ENCODE assay signal across 1 cellular context in genomic region chr10:43114743-43115611, GRCh38.
TF ChIP-seq lines count a peak whose summit lies in the region.

No MANE protein-coding gene starts in this region.

TF ChIP-seq in HCT116, 20 proteins besides CTCF, POLR2A, EP300 and RAD21:
- TF ChIP-seq ZBTB33 (IDR thresholded peaks at IDR 0.05; ENCODE audit: extremely low read depth, insufficient replicate concordance, low read length) (no peak), ZNF274 (IDR thresholded peaks at IDR 0.05; ENCODE audit: low read depth, low read length) (no peak), CBX3 (IDR thresholded peaks at IDR 0.05; ENCODE audit: low read depth) (no peak), EZH2 (IDR thresholded peaks at IDR 0.05) (no peak), CEBPB (IDR thresholded peaks at IDR 0.05; ENCODE audit: low read depth) (no peak), FOSL1 (IDR thresholded peaks at IDR 0.05; ENCODE audit: low read depth) (no peak), EGR1 (IDR thresholded peaks at IDR 0.05; ENCODE audit: low read depth) (no peak), TCF7L2 (IDR thresholded peaks at IDR 0.05; ENCODE audit: borderline replicate concordance, extremely low read depth, insufficient read depth, insufficient read length) (no peak), POLR2AphosphoS5 (IDR thresholded peaks at IDR 0.05; ENCODE audit: low read depth, low read length) (no peak), JUND (IDR thresholded peaks at IDR 0.05) (no peak), MAX (IDR thresholded peaks at IDR 0.05) (no peak), ELF1 (IDR thresholded peaks at IDR 0.05; ENCODE audit: borderline replicate concordance, low read depth) (no peak), SRF (IDR thresholded peaks at IDR 0.05; ENCODE audit: low read depth) (no peak), YY1 (IDR thresholded peaks at IDR 0.05; ENCODE audit: extremely low read depth, insufficient replicate concordance, low read depth, low read length) (no peak), REST (IDR thresholded peaks at IDR 0.05; ENCODE audit: low read depth) (no peak), SIN3A (IDR thresholded peaks at IDR 0.05; ENCODE audit: low read depth) (no peak), ZFX (IDR thresholded peaks at IDR 0.05) (no peak), EZH2phosphoT487 (IDR thresholded peaks at IDR 0.05; ENCODE audit: borderline replicate concordance) (no peak)
